In the genomic region with DNA sequence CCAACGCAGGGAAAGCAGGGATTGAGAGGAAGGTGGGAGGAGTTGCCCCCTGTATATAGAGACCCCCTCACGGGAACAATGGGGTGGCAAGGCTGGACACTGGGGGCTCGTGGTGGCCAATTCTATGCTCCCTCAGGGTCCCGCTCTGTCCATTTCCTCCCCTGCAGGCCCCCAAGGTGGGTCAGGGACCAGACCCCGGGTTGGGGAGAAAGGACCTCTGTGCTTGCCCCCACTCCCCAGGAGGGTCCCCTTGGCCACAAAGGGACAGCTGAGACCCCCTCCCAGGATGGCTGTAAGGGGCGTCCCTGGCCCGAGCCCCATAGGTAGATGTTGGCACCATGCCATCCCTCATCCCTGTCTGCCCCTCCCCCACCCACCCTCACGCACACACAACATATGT, we compare ENCODE assay signal across 2 cellular contexts.
A peak's percentile ranks its signal among the peaks of the same experiment; 100 is the strongest.
TF ChIP-seq lines count a peak whose summit lies in the region.

No MANE protein-coding gene starts in this region.

TF ChIP-seq in K562, 482 proteins besides CTCF, POLR2A, EP300 and RAD21:
- TF ChIP-seq NFIC (IDR thresholded peaks at IDR 0.05), result peak; percentile 89
- TF ChIP-seq ZNF407 (IDR thresholded peaks at IDR 0.05; ENCODE audit: low read depth), result no peak
- TF ChIP-seq MBD2 (IDR thresholded peaks at IDR 0.05; ENCODE audit: borderline replicate concordance, low read depth), result no peak
- no peak for TF ChIP-seq NFYB (IDR thresholded peaks at IDR 0.05; ENCODE audit: extremely low read depth, insufficient read length)

TF ChIP-seq in SK-N-SH treated with all-trans-retinoic acid at 6 μM for 48 hours, 23 proteins besides CTCF, POLR2A, EP300 and RAD21:
- TF ChIP-seq ZNF565 (CRISPR knock-in tag; conservative IDR thresholded peaks at IDR 0.05; ENCODE audit: low read depth) (no peak), ZFP3 (CRISPR knock-in tag; IDR thresholded peaks at IDR 0.05) (no peak)
